In the genomic region with DNA sequence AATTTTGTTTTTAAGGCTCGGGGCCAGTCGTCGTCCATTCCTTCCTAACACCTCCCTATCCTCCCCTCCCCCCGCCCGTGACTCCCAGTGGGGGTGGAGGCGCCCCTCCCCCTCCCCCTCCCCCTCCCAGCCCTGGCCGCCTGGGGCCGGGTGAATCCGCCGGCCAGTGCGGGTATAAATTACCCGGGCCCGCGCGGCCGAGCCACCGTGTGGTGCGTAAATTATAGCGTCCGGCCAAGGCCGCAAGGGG, we compare ENCODE assay signal across 8 cellular contexts. TPM values are rescaled to one million over a fixed set of nuclear protein-coding genes. Genes with fewer than 3 reads are reported as not detected.
A peak's percentile ranks its signal among the peaks of the same experiment; 100 is the strongest.
DNase-seq lines count a peak whose midpoint lies in the region; ATAC-seq and TF ChIP-seq lines count a peak whose summit lies in the region.

No MANE protein-coding gene starts in this region.

- H3K27me3 ChIP-seq in NT2/D1 (ENCODE audit: insufficient read depth, insufficient read length) = peaks cover 26% of the 10 kb centered on the region
- H3K27me3 ChIP-seq in ectodermal cell (ENCODE audit: control insufficient read depth, insufficient read depth, low read length, poor library complexity, severe bottlenecking) = peaks cover 77% of the 10 kb centered on the region
- no peaks in the 10 kb centered on the region for H3K27me3 ChIP-seq in muscle layer of duodenum (ENCODE audit: low read depth, low read length)

- 0 to 1% methylated on average over 17 to 19 of the region's 21 CpGs for WGBS in ectodermal cell, 2 experiments

- DNase-seq in NT2/D1 (ENCODE audit: low read depth, low spot score) (no peak), NCI-H526 (lab: John Stamatoyannopoulos, UW) (no peak)

- ATAC-seq in HG02840 (IDR thresholded peaks at IDR 0.05; ENCODE audit: low FRiP score, unreplicated experiment) = no peak
- ATAC-seq in GM21528 (IDR thresholded peaks at IDR 0.05; ENCODE audit: low FRiP score, unreplicated experiment) = no peak
- no peak for ATAC-seq in GM21786 (IDR thresholded peaks at IDR 0.05; ENCODE audit: unreplicated experiment)

- H3K27ac ChIP-seq in C4-2B = peak overlapping the region; percentile 99
- peak overlapping the region; percentile 3 for H3K27ac ChIP-seq in ectodermal cell (ENCODE audit: insufficient read depth, low read depth, low read length, poor library complexity, severe bottlenecking)
- peak overlapping the region; percentile 36 for H3K27ac ChIP-seq in muscle layer of duodenum (ENCODE audit: low read length)

- TF ChIP-seq CTCF in C4-2B (conservative IDR thresholded peaks at IDR 0.05) = no peak

- H3K4me3 ChIP-seq in NT2/D1 (ENCODE audit: insufficient read length, low read depth) (peak overlapping the region; percentile 50), ectodermal cell (ENCODE audit: insufficient read depth, low read depth, low read length) (peak overlapping the region; percentile 39), muscle layer of duodenum (ENCODE audit: low read depth in 1 of 2, low read length in 2 of 2) (peak overlapping the region; percentile 44 to 67)

- H3K36me3 ChIP-seq in NT2/D1 (ENCODE audit: insufficient read depth, insufficient read length, low read length) = no peaks in the 10 kb centered on the region
- H3K36me3 ChIP-seq in ectodermal cell (ENCODE audit: control insufficient read depth, insufficient read depth, low read length) = no peaks in the 10 kb centered on the region
- H3K36me3 ChIP-seq in muscle layer of duodenum (ENCODE audit: control insufficient read depth in 1 of 2, insufficient read depth in 2 of 2, low read length in 2 of 2) = no peaks in the 10 kb centered on the region

- no peaks in the 10 kb centered on the region for H3K9me3 ChIP-seq in NT2/D1 (ENCODE audit: insufficient read depth, low read length)
- H3K9me3 ChIP-seq in ectodermal cell (ENCODE audit: control insufficient read depth, low read length) = no peaks in the 10 kb centered on the region
- H3K9me3 ChIP-seq in muscle layer of duodenum (ENCODE audit: control insufficient read depth in 1 of 2, low read length in 2 of 2) = no peaks in the 10 kb centered on the region

- H3K9ac ChIP-seq in NT2/D1 (ENCODE audit: insufficient read length, low read depth) = peak overlapping the region; percentile 79

- H3K4me1 ChIP-seq in NT2/D1 (ENCODE audit: insufficient read depth, insufficient read length) (peaks cover 46% of the 10 kb centered on the region), ectodermal cell (ENCODE audit: control insufficient read depth, insufficient read depth, low read length) (peaks cover 42% of the 10 kb centered on the region), muscle layer of duodenum (ENCODE audit: control insufficient read depth in 1 of 2, insufficient read depth in 2 of 2, low read length in 2 of 2) (peaks cover 12 to 62% of the 10 kb centered on the region in 2 donors)

RNA-seq across cellular contexts. Expression of gene GSE1, which starts 2.0 kb away (rescaled TPM):
- 22.2 TPM for polyA plus RNA-seq in ectodermal cell (2013, experiment 1 of 4)
- polyA plus RNA-seq in ectodermal cell (2013, experiment 2 of 4) = 29.1 TPM
- polyA plus RNA-seq in ectodermal cell (2013, experiment 3 of 4) = 22.7 TPM
- 23.8 TPM for polyA plus RNA-seq in ectodermal cell (2013, experiment 4 of 4)

Comparison
In these comparisons a context has a peak if more than half of its experiments do, and no peak if none do; other contexts are left out.
1. H3K27ac ChIP-seq: peak in every context shown above with its lines; median percentile 99 in C4-2B; 36 in muscle layer of duodenum; 3 in ectodermal cell.